ENCODE assay signal across 12 cellular contexts in the genomic region with DNA sequence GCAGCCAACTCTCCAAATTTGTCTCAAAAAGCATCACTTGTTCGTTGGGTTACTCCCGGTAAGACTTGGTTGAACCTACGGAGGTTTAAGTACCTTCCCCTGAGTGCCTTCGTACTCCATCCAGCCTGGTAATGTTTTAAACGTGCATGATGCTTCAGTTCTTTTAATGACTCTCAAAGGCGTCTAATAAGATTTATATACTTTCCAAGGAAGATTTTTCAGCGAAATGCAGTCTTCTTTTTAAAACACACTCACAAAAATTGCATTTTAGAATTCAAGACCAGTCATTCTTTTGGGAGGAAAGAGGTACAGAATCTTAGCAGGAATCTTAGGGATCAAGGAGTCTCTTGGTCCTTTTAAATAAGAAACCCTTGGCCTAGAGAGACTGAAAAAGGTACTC. TPM values are rescaled to one million over a fixed set of nuclear protein-coding genes. Genes with fewer than 3 reads are reported as not detected.
DNase-seq lines count a peak whose midpoint lies in the region; TF ChIP-seq lines count a peak whose summit lies in the region.
"Had no signal": no experiment of that assay in that cellular context is flagged by ENCODE, and none has a peak within 500 bp of the region (broad histone marks: within the 10 kb centered on the region; RNA-seq: fewer than 3 reads in every experiment).

No MANE protein-coding gene starts in this region.

- H3K4me1 Mint-ChIP-seq in activated T-cell treated with anti-CD3 and anti-CD28 coated beads, Interleukin-2, amount 50 U/mL, for 24 hours (ENCODE audit: low read depth): peaks cover 11% of the 10 kb centered on the region
- H3K4me1 Mint-ChIP-seq in activated naive CD8-positive, alpha-beta T cell (ENCODE audit: low read depth): peaks cover 13% of the 10 kb centered on the region

- no peak for DNase-seq in activated T-cell treated with anti-CD3 and anti-CD28 coated beads, Interleukin-2, amount 50 U/mL, for 24 hours
- no peak for DNase-seq in activated T-cell treated with anti-CD3 and anti-CD28 coated beads, Interleukin-2, amount 50 U/mL, for 1 hour
- DNase-seq in left kidney (ENCODE audit: low read depth, low spot score) (peak; percentile 21), testis (no peak), mesenteric fat pad (ENCODE audit: low spot score) (no peak), cerebellum (ENCODE audit: low spot score) (no peak), NCI-H2171 (lab: John Stamatoyannopoulos, UW) (no peak)
- DNase-seq: kidney glomerular epithelial cell, NCI-H1048 had no signal

- 31 to 40% methylated on average over 7 of the region's 7 CpGs for WGBS in testis, 2 donors

- TF ChIP-seq POLR2A in testis (IDR thresholded peaks at IDR 0.05): no peak

- H3K27me3 ChIP-seq in testis: no peaks in the 10 kb centered on the region

- H3K27ac ChIP-seq in testis: peak overlapping the region in 1 of 2 donors; percentile 11
- H3K27ac ChIP-seq: body of pancreas, C4-2B had no signal

- no peaks in the 10 kb centered on the region for H3K9me3 ChIP-seq in testis
- H3K9me3 ChIP-seq: body of pancreas had no signal

- peak overlapping the region; percentile 53 to 54 for H3K4me3 ChIP-seq in testis

- peaks cover 2% of the 10 kb centered on the region for H3K36me3 Mint-ChIP-seq in activated T-cell treated with anti-CD3 and anti-CD28 coated beads, Interleukin-2, amount 50 U/mL, for 24 hours (ENCODE audit: low read depth)
- H3K36me3 Mint-ChIP-seq in activated naive CD8-positive, alpha-beta T cell: no peaks in the 10 kb centered on the region

- no peaks in the 10 kb centered on the region for H3K4me1 ChIP-seq in testis

- intact Hi-C loops in testis (cut with DNase I; ENCODE audit: low total_unique reads): no loop called here

- H3K9me3 Mint-ChIP-seq in activated T-cell treated with anti-CD3 and anti-CD28 coated beads, Interleukin-2, amount 50 U/mL, for 24 hours: no peaks in the 10 kb centered on the region
- no peaks in the 10 kb centered on the region for H3K9me3 Mint-ChIP-seq in activated naive CD8-positive, alpha-beta T cell (ENCODE audit: low read depth)

- no peaks in the 10 kb centered on the region for H3K36me3 ChIP-seq in testis (ENCODE audit: low read depth, missing control alignments)

- TF ChIP-seq CTCF in testis (IDR thresholded peaks at IDR 0.05): no peak

- no peak overlapping the region for H3K27ac Mint-ChIP-seq in activated T-cell treated with anti-CD3 and anti-CD28 coated beads, Interleukin-2, amount 50 U/mL, for 24 hours
- no peak overlapping the region for H3K27ac Mint-ChIP-seq in activated naive CD8-positive, alpha-beta T cell

- H3K4me3 Mint-ChIP-seq in activated T-cell treated with anti-CD3 and anti-CD28 coated beads, Interleukin-2, amount 50 U/mL, for 24 hours: peak overlapping the region; percentile 57
- peak overlapping the region; percentile 86 for H3K4me3 Mint-ChIP-seq in activated naive CD8-positive, alpha-beta T cell

- H3K27me3 Mint-ChIP-seq in activated T-cell treated with anti-CD3 and anti-CD28 coated beads, Interleukin-2, amount 50 U/mL, for 24 hours: peaks cover 48% of the 10 kb centered on the region
- H3K27me3 Mint-ChIP-seq in activated naive CD8-positive, alpha-beta T cell: peaks cover 21% of the 10 kb centered on the region

RNA-seq across cellular contexts. Expression of gene TRPC3, which starts 0.4 kb away (rescaled TPM):
- total RNA-seq in testis (1 to 10 TPM; 1.9 to 3.7 TPM), mesenteric fat pad (0.48 TPM), cerebellum (88.6 TPM)
- polyA plus RNA-seq in testis (ENCODE audit: insufficient read depth, low read depth, low replicate concordance): 0.57 TPM

Comparison
In these comparisons a context has a peak if more than half of its experiments do, and no peak if none do; other contexts are left out.
1. RNA of gene TRPC3, which starts 0.4 kb away (total RNA-seq): 88.6 TPM in cerebellum (single experiment); 1.9 to 3.7 TPM in testis and 0.48 TPM in mesenteric fat pad (single experiment); every median in the first group is over 10 times any median in the second.